In the genomic region with DNA sequence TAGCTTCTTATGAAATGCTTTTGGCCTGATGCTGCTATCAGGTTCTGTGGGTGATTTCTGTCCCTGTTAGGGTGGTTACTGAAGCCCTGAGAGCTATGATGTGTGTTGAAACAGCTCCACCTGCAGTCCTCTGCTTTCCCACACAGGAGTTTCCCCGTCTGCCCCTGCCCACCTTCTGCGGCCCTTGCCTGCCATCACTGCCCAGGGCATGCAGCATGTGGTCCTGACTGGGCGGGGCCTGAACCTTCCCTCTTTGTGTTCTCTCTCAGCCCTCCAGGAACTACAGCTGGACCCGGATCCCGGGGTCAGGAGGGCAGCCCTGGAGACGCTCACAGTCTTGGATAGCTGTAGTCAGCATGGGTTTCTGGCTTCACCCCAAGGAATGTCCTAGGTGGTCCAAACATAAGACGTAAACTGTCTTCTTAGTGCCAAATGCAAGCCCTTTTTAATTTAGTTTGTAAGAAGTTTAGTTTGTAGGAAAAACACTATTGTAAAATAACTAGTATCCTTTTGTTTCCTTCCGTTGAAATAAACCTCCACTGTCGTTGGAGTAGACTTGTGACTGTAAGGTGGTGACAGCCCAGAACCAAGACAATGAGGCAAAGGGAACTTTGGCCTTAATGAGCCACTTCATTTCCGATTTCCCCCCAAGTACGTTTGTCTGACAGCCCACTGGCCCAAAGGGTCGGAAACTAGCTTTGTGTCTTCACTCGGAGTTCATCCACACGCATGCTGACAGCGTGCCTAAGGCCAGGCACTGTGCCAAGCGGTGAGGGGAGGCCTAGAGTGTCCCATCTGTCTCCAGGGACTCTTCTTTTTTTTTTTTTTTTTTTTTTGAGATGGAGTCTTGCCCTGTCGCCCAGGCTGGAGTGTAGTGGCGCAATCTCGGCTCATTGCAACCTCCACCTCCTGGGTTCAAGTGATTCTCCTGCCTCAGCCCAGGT, we compare ENCODE assay signal across 8 cellular contexts. TPM values are rescaled to one million over a fixed set of nuclear protein-coding genes. Genes with fewer than 3 reads are reported as not detected.
DNase-seq lines count a peak whose midpoint lies in the region; ATAC-seq, FAIRE-seq and TF ChIP-seq lines count a peak whose summit lies in the region.

No MANE protein-coding gene starts in this region.

- H3K27me3 Mint-ChIP-seq in activated CD8-positive, alpha-beta T cell treated with anti-CD3 and anti-CD28 coated beads, Interleukin-2, amount 10 ng/mL, durations not matched to agents 7 days and 5 days (ENCODE audit: low read depth): no peaks in the 10 kb centered on the region

- no peaks in the 10 kb centered on the region for H3K4me1 ChIP-seq in HepG2 (ENCODE audit: insufficient read depth, low read length)

- peak; percentile 79 for TF ChIP-seq RAD21 in HepG2 (CRISPR knock-in tag; IDR thresholded peaks at IDR 0.05)

- CTCF ChIA-PET in activated CD8-positive, alpha-beta T cell treated with anti-CD3 and anti-CD28 coated beads, Interleukin-2, amount 10 ng/mL, durations not matched to agents 7 days and 5 days (lab: Charles Lee): interaction anchor here (0.5 to 1.4 kb wide), 3 partner anchors 19 to 308 kb away, joined by 3 to 4 read pairs (median 3); no protein-coding TSS in a partner anchor
- CTCF ChIA-PET in HepG2 (lab: Yijun Ruan, JAX; ENCODE audit: low intra/inter-chr PET ratio, low total read pairs): no interaction called here

- TF ChIP-seq POLR2A in HepG2 (IDR thresholded peaks at IDR 0.05; ENCODE audit: insufficient read depth in 1 of 2, low read depth in 2 of 2, low read length in 2 of 2): 0 out of 4 replicates have a peak, but pooled peaks of 1 of the 2 experiments have one; percentile 8

- POLR2A ChIA-PET in activated CD8-positive, alpha-beta T cell treated with anti-CD3 and anti-CD28 coated beads, Interleukin-2, amount 10 ng/mL, durations not matched to agents 7 days and 5 days (lab: Charles Lee): interaction anchor here (1.3 kb wide), 1 partner anchor 11 kb away, joined by 4 read pairs; no protein-coding TSS in a partner anchor
- POLR2A ChIA-PET in HepG2 (lab: Yijun Ruan, JAX): no interaction called here

- DNase-seq in DMS53 treated with DMSO at 0.1 percent for 48 hours (lab: John Stamatoyannopoulos, UW; ENCODE audit: unreplicated experiment): peak; percentile 52
- DNase-seq in LHCN-M2 (ENCODE audit: low read depth): peak; percentile 40
- no peak for DNase-seq in activated CD8-positive, alpha-beta T cell treated with anti-CD3 and anti-CD28 coated beads, Interleukin-2, amount 10 ng/mL, durations not matched to agents 7 days and 5 days
- DNase-seq in HepG2 (ENCODE audit: low spot score): peak; percentile 54
- no peak for DNase-seq in foreskin melanocyte
- DNase-seq in stimulated activated CD4-positive, alpha-beta T cell treated with anti-CD3 and anti-CD28 coated beads, Interleukin-2, amount 100 ng/mL, for 24 hours: no peak
- DNase-seq in DMS79 treated with DMSO at 0.1 percent for 48 hours (lab: John Stamatoyannopoulos, UW): no peak

- ATAC-seq in activated CD8-positive, alpha-beta T cell treated with anti-CD3 and anti-CD28 coated beads, Interleukin-2, amount 10 ng/mL, durations not matched to agents 7 days and 5 days: no peak
- ATAC-seq in HepG2: peak; percentile 77
- no peak for ATAC-seq in HG02970 (IDR thresholded peaks at IDR 0.05; ENCODE audit: low FRiP score, unreplicated experiment)

- no peak for TF ChIP-seq EP300 in HepG2 (IDR thresholded peaks at IDR 0.05; ENCODE audit: low read depth in 2 of 2, low read length in 2 of 2)
- TF ChIP-seq EP300 in HepG2 (CRISPR knock-in tag; IDR thresholded peaks at IDR 0.05; ENCODE audit: borderline replicate concordance): no peak

- no peak overlapping the region for H3K4me2 ChIP-seq in HepG2 (ENCODE audit: low read depth, low read length)

- no peaks in the 10 kb centered on the region for H3K9me3 Mint-ChIP-seq in activated CD8-positive, alpha-beta T cell treated with anti-CD3 and anti-CD28 coated beads, Interleukin-2, amount 10 ng/mL, durations not matched to agents 7 days and 5 days (ENCODE audit: insufficient read depth)

- TSS peak; percentile 38 for BruUV-seq in HepG2 (replicated peaks; lab: Mats Ljungman, UMichigan)

- FAIRE-seq in HepG2 (lab: Jason Lieb, UNC): peak; percentile 72

- peaks cover 3% of the 10 kb centered on the region; the same call in 1 of the 2 replicates for H4K20me1 ChIP-seq in HepG2 (ENCODE audit: insufficient read depth, low read length)

- H3K36me3 ChIP-seq in HepG2 (replicated peaks in 1 of 2; ENCODE audit: control insufficient read depth in 1 of 2, insufficient read depth in 2 of 2, low read length in 2 of 2): peaks cover 16 to 33% of the 10 kb centered on the region in 2 experiments

- WGBS in HepG2 (ENCODE audit: low lambda C conversion rate): 81% methylated on average over 19 of the region's 19 CpGs

- H3K27ac ChIP-seq in HepG2 (ENCODE audit: extremely low read length, insufficient read depth, low read length): no peak overlapping the region

- intact Hi-C loops in HepG2 (cut with micrococcal nuclease; ENCODE audit: unreplicated experiment): loop anchor here (10.0 kb wide), 1 partner anchor 388 kb away; no protein-coding TSS in a partner anchor

- H3K4me1 Mint-ChIP-seq in activated CD8-positive, alpha-beta T cell treated with anti-CD3 and anti-CD28 coated beads, Interleukin-2, amount 10 ng/mL, durations not matched to agents 7 days and 5 days (ENCODE audit: low read depth): peaks cover 6% of the 10 kb centered on the region

- peaks cover 41% of the 10 kb centered on the region for H3K36me3 Mint-ChIP-seq in activated CD8-positive, alpha-beta T cell treated with anti-CD3 and anti-CD28 coated beads, Interleukin-2, amount 10 ng/mL, durations not matched to agents 7 days and 5 days (ENCODE audit: low read depth)

- no peaks in the 10 kb centered on the region for H3K9me3 ChIP-seq in HepG2 (ENCODE audit: low read length)

- peak; percentile 82 for TF ChIP-seq CTCF in HepG2 (CRISPR knock-in tag; IDR thresholded peaks at IDR 0.05)

- H3K4me3 Mint-ChIP-seq in activated CD8-positive, alpha-beta T cell treated with anti-CD3 and anti-CD28 coated beads, Interleukin-2, amount 10 ng/mL, durations not matched to agents 7 days and 5 days: no peak overlapping the region

- H2AFZ ChIP-seq in HepG2 (ENCODE audit: low read length): no peak overlapping the region

- H3K27me3 ChIP-seq in HepG2 (ENCODE audit: control insufficient read depth in 1 of 2, insufficient read depth in 2 of 2, low read length in 2 of 2): no peaks in the 10 kb centered on the region

- peak overlapping the region; percentile 34 for H3K27ac Mint-ChIP-seq in activated CD8-positive, alpha-beta T cell treated with anti-CD3 and anti-CD28 coated beads, Interleukin-2, amount 10 ng/mL, durations not matched to agents 7 days and 5 days

- no peak overlapping the region for H3K4me3 ChIP-seq in HepG2 (replicated peaks in 1 of 3; ENCODE audit: insufficient read depth in 1 of 3, low read depth in 2 of 3, low read length in 3 of 3)

- in situ Hi-C loops in HepG2 (cut with HindIII; ENCODE audit: extremely low pct_ligation_motif_present, low pct_unique_long_range_greater_than_20kb): loop anchor here (25.0 kb wide), 1 partner anchor 521 kb away; a partner anchor contains a TSS

- H3K9ac ChIP-seq in HepG2 (ENCODE audit: insufficient read depth, low read depth, low read length): no peak overlapping the region

- peaks cover 11% of the 10 kb centered on the region for H3K79me2 ChIP-seq in HepG2 (ENCODE audit: insufficient read depth, low read length)

RNA-seq across cellular contexts. Expression of a gene that starts 21.2 kb away (rescaled TPM):
- total RNA-seq in LHCN-M2 (2014; rRNA removed) (123 and 124 TPM in 2 replicates), HepG2 (2016; rRNA removed; fragmentation: Illumina TruSeq; extraction: Trizol) (36.3 and 45.9 TPM in 2 replicates)
- polyA plus RNA-seq in LHCN-M2 (2012): 20.7 TPM
- 100 to 1,000 TPM; 128 to 135 TPM for total RNA-seq in activated CD8-positive, alpha-beta T cell treated with anti-CD3 and anti-CD28 coated beads, Interleukin-2, amount 10 ng/mL, durations not matched to agents 7 days and 5 days
- total RNA-seq in HepG2 (2016; cell fraction: cytosol; rRNA removed; fragmentation: Illumina TruSeq; extraction: Trizol; ENCODE audit: low read depth): 12.1 and 14.1 TPM in 2 replicates
- total RNA-seq in HepG2 (2016; cell fraction: insoluble cytoplasmic fraction; rRNA removed; fragmentation: Illumina TruSeq; extraction: Trizol): 35.1 and 51.2 TPM in 2 replicates
- total RNA-seq in HepG2 (2016; cell fraction: membrane; rRNA removed; fragmentation: Illumina TruSeq; extraction: Trizol): 26.8 and 29.4 TPM in 2 replicates
- total RNA-seq in HepG2 (2016; cell fraction: nucleus; rRNA removed; fragmentation: Illumina TruSeq; extraction: Trizol): 33.4 and 36.8 TPM in 2 replicates
- polyA plus RNA-seq in HepG2 (2011; rRNA removed): 26.0 and 43.9 TPM in 2 replicates
- polyA plus RNA-seq in HepG2 (2011; cell fraction: cytosol; rRNA removed): 14.5 and 27.5 TPM in 2 replicates
- polyA plus RNA-seq in HepG2 (2011; cell fraction: nucleus; rRNA removed): 39.6 and 70.3 TPM in 2 replicates
- polyA plus RNA-seq in HepG2 (2012): 7.6 and 21.0 TPM in 2 replicates
- polyA plus RNA-seq in HepG2 (2016; cell fraction: cytosol; fragmentation: Illumina TruSeq; extraction: Trizol; ENCODE audit: low read depth): 2.9 and 3.6 TPM in 2 replicates
- 43.4 and 45.0 TPM in 2 replicates for polyA plus RNA-seq in HepG2 (2016; cell fraction: insoluble cytoplasmic fraction; fragmentation: Illumina TruSeq; extraction: Trizol; ENCODE audit: low read depth)
- polyA plus RNA-seq in HepG2 (2016; cell fraction: membrane; fragmentation: Illumina TruSeq; extraction: Trizol; ENCODE audit: low read depth): 5.8 and 7.3 TPM in 2 replicates
- polyA plus RNA-seq in HepG2 (2016; cell fraction: nucleus; fragmentation: Illumina TruSeq; extraction: Trizol; ENCODE audit: insufficient read depth, low read depth): 88.1 and 90.3 TPM in 2 replicates
- 91.3 and 113 TPM in 2 replicates for polyA minus RNA-seq in HepG2 (2011; rRNA and poly(A)+ RNA removed; ENCODE audit: low replicate concordance)
- 17.1 and 31.6 TPM in 2 replicates for polyA minus RNA-seq in HepG2 (2011; cell fraction: cytosol; rRNA and poly(A)+ RNA removed)
- 19.5 and 34.5 TPM in 2 replicates for polyA minus RNA-seq in HepG2 (2011; cell fraction: nucleus; rRNA and poly(A)+ RNA removed)

RNA-seq across cellular contexts. Expression of a gene that starts 55.0 kb away (rescaled TPM):
- total RNA-seq in LHCN-M2 (2014; rRNA removed) (not detected in 2 replicates), HepG2 (2016; rRNA removed; fragmentation: Illumina TruSeq; extraction: Trizol) (0.04 TPM in 1 of 2 replicates, not detected in the other)
- polyA plus RNA-seq in LHCN-M2 (2012): not detected
- not detected for total RNA-seq in activated CD8-positive, alpha-beta T cell treated with anti-CD3 and anti-CD28 coated beads, Interleukin-2, amount 10 ng/mL, durations not matched to agents 7 days and 5 days
- not detected in 2 replicates for total RNA-seq in HepG2 (2016; cell fraction: cytosol; rRNA removed; fragmentation: Illumina TruSeq; extraction: Trizol; ENCODE audit: low read depth)
- total RNA-seq in HepG2 (2016; cell fraction: insoluble cytoplasmic fraction; rRNA removed; fragmentation: Illumina TruSeq; extraction: Trizol): not detected in 2 replicates
- total RNA-seq in HepG2 (2016; cell fraction: membrane; rRNA removed; fragmentation: Illumina TruSeq; extraction: Trizol): not detected in 2 replicates
- not detected in 2 replicates for total RNA-seq in HepG2 (2016; cell fraction: nucleus; rRNA removed; fragmentation: Illumina TruSeq; extraction: Trizol)
- 0.03 and 0.07 TPM in 2 replicates for polyA plus RNA-seq in HepG2 (2011; rRNA removed)
- polyA plus RNA-seq in HepG2 (2011; cell fraction: cytosol; rRNA removed): not detected in 2 replicates
- 0.03 and 0.33 TPM in 2 replicates for polyA plus RNA-seq in HepG2 (2011; cell fraction: nucleus; rRNA removed)
- not detected in 2 replicates for polyA plus RNA-seq in HepG2 (2012)
- not detected in 2 replicates for polyA plus RNA-seq in HepG2 (2016; cell fraction: cytosol; fragmentation: Illumina TruSeq; extraction: Trizol; ENCODE audit: low read depth)
- not detected in 2 replicates for polyA plus RNA-seq in HepG2 (2016; cell fraction: insoluble cytoplasmic fraction; fragmentation: Illumina TruSeq; extraction: Trizol; ENCODE audit: low read depth)
- polyA plus RNA-seq in HepG2 (2016; cell fraction: membrane; fragmentation: Illumina TruSeq; extraction: Trizol; ENCODE audit: low read depth): not detected in 2 replicates
- not detected in 2 replicates for polyA plus RNA-seq in HepG2 (2016; cell fraction: nucleus; fragmentation: Illumina TruSeq; extraction: Trizol; ENCODE audit: insufficient read depth, low read depth)
- polyA minus RNA-seq in HepG2 (2011; rRNA and poly(A)+ RNA removed; ENCODE audit: low replicate concordance): not detected in 2 replicates
- polyA minus RNA-seq in HepG2 (2011; cell fraction: cytosol; rRNA and poly(A)+ RNA removed): not detected in 2 replicates
- 0.12 TPM in 1 of 2 replicates, not detected in the other for polyA minus RNA-seq in HepG2 (2011; cell fraction: nucleus; rRNA and poly(A)+ RNA removed)

Comparison
In these comparisons a context has a peak if more than half of its experiments do, and no peak if none do; other contexts are left out.
1. DNase-seq: peak in DMS53 treated with DMSO at 0.1 percent for 48 hours (single experiment), LHCN-M2 (single experiment) and HepG2 (single experiment); none in activated CD8-positive, alpha-beta T cell treated with anti-CD3 and anti-CD28 coated beads, Interleukin-2, amount 10 ng/mL, durations not matched to agents 7 days and 5 days (single experiment), foreskin melanocyte (single experiment), stimulated activated CD4-positive, alpha-beta T cell treated with anti-CD3 and anti-CD28 coated beads, Interleukin-2, amount 100 ng/mL, for 24 hours (0 of 2) and DMS79 treated with DMSO at 0.1 percent for 48 hours (single experiment).